Comparison of ENCODE assay signal across 17 cellular contexts in genomic region chr1:237270338-237270737, GRCh38.
"Had no signal": no experiment of that assay in that cellular context is flagged by ENCODE, and none has a peak within 500 bp of the region (broad histone marks: within the 10 kb centered on the region; RNA-seq: fewer than 3 reads in every experiment).

No MANE protein-coding gene starts in this region.

- H3K4me1 Mint-ChIP-seq: endodermal cell; naive thymus-derived CD4-positive, alpha-beta T cell; neural crest cell had no signal

- H3K9me3 Mint-ChIP-seq: endodermal cell; naive thymus-derived CD4-positive, alpha-beta T cell; neural crest cell had no signal

- H3K27ac Mint-ChIP-seq: endodermal cell; naive thymus-derived CD4-positive, alpha-beta T cell had no signal

- ATAC-seq: gastrocnemius medialis; naive thymus-derived CD4-positive, alpha-beta T cell had no signal

- H3K4me3 Mint-ChIP-seq: endodermal cell; naive thymus-derived CD4-positive, alpha-beta T cell; neural crest cell had no signal

- DNase-seq: effector CD4-positive, alpha-beta T cell; endodermal cell; gastrocnemius medialis; kidney; left cardiac atrium; mesendoderm; naive thymus-derived CD4-positive, alpha-beta T cell; posterior cingulate gyrus; small intestine; stimulated activated CD4-positive, alpha-beta T cell treated with anti-CD3 and anti-CD28 coated beads, Interleukin-12 subunit alpha, Interleukin-12 subunit beta, amount 100 ng/mL, for 4 hours; stimulated activated naive CD4-positive, alpha-beta T cell; stomach; tibial artery; upper lobe of left lung; uterus had no signal

- H3K36me3 Mint-ChIP-seq: naive thymus-derived CD4-positive, alpha-beta T cell had no signal

- FAIRE-seq: endothelial cell of umbilical vein, kidney, small intestine had no signal
